In genomic region chr1:114152211-114153050, GRCh38 we compare ENCODE assay signal across 9 cellular contexts. TPM values are rescaled to one million over a fixed set of nuclear protein-coding genes. Genes with fewer than 3 reads are reported as not detected.
DNase-seq lines count a peak whose midpoint lies in the region; ATAC-seq and TF ChIP-seq lines count a peak whose summit lies in the region.
"Had no signal": no experiment of that assay in that cellular context is flagged by ENCODE, and none has a peak within 500 bp of the region (broad histone marks: within the 10 kb centered on the region; RNA-seq: fewer than 3 reads in every experiment).

No MANE protein-coding gene starts in this region.

- H3K36me3 ChIP-seq in parathyroid adenoma (ENCODE audit: control insufficient read depth, insufficient read depth, low read length): no peaks in the 10 kb centered on the region

- peak; percentile 79 for DNase-seq in NCI-H82 (lab: John Stamatoyannopoulos, UW)
- no peak for DNase-seq in NCI-H82 treated with DMSO at 0.1 percent for 48 hours (lab: John Stamatoyannopoulos, UW; ENCODE audit: unreplicated experiment)
- no peak for DNase-seq in activated CD8-positive, alpha-beta T cell treated with anti-CD3 and anti-CD28 coated beads for 36 hours
- peak; percentile 13 for DNase-seq in germinal center (ENCODE audit: low spot score)
- DNase-seq in NCI-H128 (lab: John Stamatoyannopoulos, UW; ENCODE audit: unreplicated experiment): no peak

- H3K4me2 ChIP-seq in parathyroid adenoma (ENCODE audit: low read length): peak overlapping the region; percentile 70

- H3K9me3 Mint-ChIP-seq in activated CD8-positive, alpha-beta T cell treated with anti-CD3 and anti-CD28 coated beads for 36 hours: no peaks in the 10 kb centered on the region
- H3K9me3 Mint-ChIP-seq: T-helper 1 cell treated with Interleukin-12 subunit alpha and Interleukin-12 subunit beta and Interleukin-4 antibody, amounts not matched to agents 30 μg/mL and 1 μg/mL, for 36 hours had no signal

- POLR2A ChIA-PET in activated CD8-positive, alpha-beta T cell treated with anti-CD3 and anti-CD28 coated beads for 36 hours (lab: Charles Lee): no interaction called here

- H3K27ac Mint-ChIP-seq in activated CD8-positive, alpha-beta T cell treated with anti-CD3 and anti-CD28 coated beads for 36 hours: no peak overlapping the region
- H3K27ac Mint-ChIP-seq: T-helper 1 cell treated with Interleukin-12 subunit alpha and Interleukin-12 subunit beta and Interleukin-4 antibody, amounts not matched to agents 30 μg/mL and 1 μg/mL, for 36 hours had no signal

- H3K4me1 ChIP-seq in parathyroid adenoma: no peaks in the 10 kb centered on the region

- no peaks in the 10 kb centered on the region for H3K79me2 ChIP-seq in parathyroid adenoma

- intact Hi-C loops in activated CD8-positive, alpha-beta T cell treated with anti-CD3 and anti-CD28 coated beads for 36 hours (cut with micrococcal nuclease): no loop called here

- CTCF ChIA-PET in activated CD8-positive, alpha-beta T cell treated with anti-CD3 and anti-CD28 coated beads for 36 hours (lab: Charles Lee): interaction anchor here (1.1 kb wide), 1 partner anchor 195 kb away, joined by 5 read pairs; no protein-coding TSS in a partner anchor

- no peak overlapping the region for H3K4me3 Mint-ChIP-seq in activated CD8-positive, alpha-beta T cell treated with anti-CD3 and anti-CD28 coated beads for 36 hours
- H3K4me3 Mint-ChIP-seq: T-helper 1 cell treated with Interleukin-12 subunit alpha and Interleukin-12 subunit beta and Interleukin-4 antibody, amounts not matched to agents 30 μg/mL and 1 μg/mL, for 36 hours had no signal

- H2AFZ ChIP-seq in parathyroid adenoma: peak overlapping the region; percentile 3

- no peak overlapping the region for H3K4me3 ChIP-seq in parathyroid adenoma (ENCODE audit: low read depth, low read length)

- H3K4me1 Mint-ChIP-seq in activated CD8-positive, alpha-beta T cell treated with anti-CD3 and anti-CD28 coated beads for 36 hours (ENCODE audit: low read depth): peaks cover 11% of the 10 kb centered on the region

- no peak for TF ChIP-seq CTCF in activated CD8-positive, alpha-beta T cell treated with anti-CD3 and anti-CD28 coated beads for 36 hours (IDR thresholded peaks at IDR 0.05)
- TF ChIP-seq CTCF in parathyroid adenoma (IDR thresholded peaks at IDR 0.05): no peak

- H3K27me3 Mint-ChIP-seq in activated CD8-positive, alpha-beta T cell treated with anti-CD3 and anti-CD28 coated beads for 36 hours: peaks cover 56% of the 10 kb centered on the region

- ATAC-seq in activated CD8-positive, alpha-beta T cell treated with anti-CD3 and anti-CD28 coated beads for 36 hours: peak; percentile 57
- ATAC-seq in GM19328 (IDR thresholded peaks at IDR 0.05; ENCODE audit: unreplicated experiment) (no peak), HG03045 (IDR thresholded peaks at IDR 0.05; ENCODE audit: unreplicated experiment) (no peak)

- no peak overlapping the region for H3K27ac ChIP-seq in parathyroid adenoma

- no peaks in the 10 kb centered on the region for H3K36me3 Mint-ChIP-seq in activated CD8-positive, alpha-beta T cell treated with anti-CD3 and anti-CD28 coated beads for 36 hours (ENCODE audit: low read depth)

- H3K9ac ChIP-seq in parathyroid adenoma: no peak overlapping the region

- H3K27me3 ChIP-seq in parathyroid adenoma (ENCODE audit: control insufficient read depth, insufficient read depth, low read length): peaks cover 15% of the 10 kb centered on the region

- H3K9me3 ChIP-seq in parathyroid adenoma (ENCODE audit: control insufficient read depth, low read length): no peaks in the 10 kb centered on the region

RNA-seq across cellular contexts. Expression of gene SYT6, which starts 1.2 kb away (rescaled TPM):
- total RNA-seq in activated CD8-positive, alpha-beta T cell treated with anti-CD3 and anti-CD28 coated beads for 36 hours: not detected

Comparison
In these comparisons a context has a peak if more than half of its experiments do, and no peak if none do; other contexts are left out.
1. DNase-seq: peak in NCI-H82 (single experiment) and germinal center (single experiment); none in NCI-H82 treated with DMSO at 0.1 percent for 48 hours (single experiment), activated CD8-positive, alpha-beta T cell treated with anti-CD3 and anti-CD28 coated beads for 36 hours (single experiment) and NCI-H128 (single experiment).